In genomic region chr13:33744589-33745369, GRCh38 we compare ENCODE assay signal across 10 cellular contexts.
A peak's percentile ranks its signal among the peaks of the same experiment; 100 is the strongest.
DNase-seq lines count a peak whose midpoint lies in the region; TF ChIP-seq lines count a peak whose summit lies in the region.
"Had no signal": no experiment of that assay in that cellular context is flagged by ENCODE, and none has a peak within 500 bp of the region (broad histone marks: within the 10 kb centered on the region; RNA-seq: fewer than 3 reads in every experiment).

No MANE protein-coding gene starts in this region.

- H3K9me3 ChIP-seq in left ventricle myocardium inferior (replicated peaks) (no peaks in the 10 kb centered on the region), thyroid gland (no peaks in the 10 kb centered on the region)
- H3K9me3 ChIP-seq: Caco-2 had no signal

- H3K9me3 Mint-ChIP-seq in glutamatergic neuron (ENCODE audit: unreplicated experiment), result no peaks in the 10 kb centered on the region

- H3K27me3 ChIP-seq in left ventricle myocardium inferior (ENCODE audit: low read depth), result no peaks in the 10 kb centered on the region
- H3K27me3 ChIP-seq in thyroid gland, result no peaks in the 10 kb centered on the region

- POLR2A ChIA-PET in RWPE1 (lab: Yijun Ruan, JAX; ENCODE audit: low non-redundant PET), result no interaction called here

- no peak for TF ChIP-seq POLR2A in thyroid gland (IDR thresholded peaks at IDR 0.05)

- TF ChIP-seq CTCF in left ventricle myocardium inferior (IDR thresholded peaks at IDR 0.05; ENCODE audit: borderline replicate concordance) (no peak), choroid plexus epithelial cell (conservative IDR thresholded peaks at IDR 0.05; ENCODE audit: low read depth, low read length) (no peak), thyroid gland (IDR thresholded peaks at IDR 0.05) (no peak), glutamatergic neuron (IDR thresholded peaks at IDR 0.05; ENCODE audit: partially characterized antibody, unreplicated experiment) (no peak), RWPE1 (conservative IDR thresholded peaks at IDR 0.05; ENCODE audit: low read depth) (no peak)

- no peaks in the 10 kb centered on the region for H3K36me3 Mint-ChIP-seq in glutamatergic neuron (ENCODE audit: unreplicated experiment)

- CTCF ChIA-PET in RWPE1 (lab: Yijun Ruan, JAX), result no interaction called here

- H3K4me1 ChIP-seq in left ventricle myocardium inferior (peaks cover 17% of the 10 kb centered on the region), thyroid gland (peaks cover 14 to 17% of the 10 kb centered on the region in 2 donors)
- H3K4me1 ChIP-seq: Caco-2 had no signal

- H3K4me3 Mint-ChIP-seq in glutamatergic neuron (ENCODE audit: unreplicated experiment), result no peak overlapping the region

- intact Hi-C loops in left ventricle myocardium inferior (cut with micrococcal nuclease) (no loop called here), cardiac septum (cut with DNase I) (no loop called here), thyroid gland (cut with DNase I) (no loop called here)

- H3K27ac ChIP-seq in left ventricle myocardium inferior (replicated peaks), result peak overlapping the region; percentile 12
- H3K27ac ChIP-seq in thyroid gland, result peak overlapping the region in 2 of 3 donors; percentile 1 to 61
- H3K27ac ChIP-seq in RWPE1, result no peak overlapping the region
- no peak overlapping the region for H3K27ac ChIP-seq in caudate nucleus (ENCODE audit: low read depth, low read length)
- H3K27ac ChIP-seq: coronary artery had no signal

- 50 to 56% methylated on average over 3 of the region's 3 CpGs for WGBS in thyroid gland, 2 donors

- H3K4me1 Mint-ChIP-seq in glutamatergic neuron (ENCODE audit: low read depth, unreplicated experiment), result no peaks in the 10 kb centered on the region

- no peak for DNase-seq in left ventricle myocardium inferior
- no peak for DNase-seq in cardiac septum (ENCODE audit: low spot score)
- DNase-seq in NCI-H2029 treated with DMSO at 0.1 percent for 48 hours (lab: John Stamatoyannopoulos, UW), result peak; percentile 51
- DNase-seq in choroid plexus epithelial cell (ENCODE audit: low read depth), result peak; percentile 5
- DNase-seq in thyroid gland, result peak; percentile 36 to 43
- no peak for DNase-seq in glutamatergic neuron
- DNase-seq in RWPE1 (ENCODE audit: low spot score), result no peak
- no peak for DNase-seq in caudate nucleus (lab: John Stamatoyannopoulos, UW)
- DNase-seq: Caco-2 had no signal

- H3K27me3 Mint-ChIP-seq in glutamatergic neuron (ENCODE audit: unreplicated experiment), result no peaks in the 10 kb centered on the region

- H3K36me3 ChIP-seq in left ventricle myocardium inferior (no peaks in the 10 kb centered on the region), thyroid gland (no peaks in the 10 kb centered on the region)

- H3K4me3 ChIP-seq in left ventricle myocardium inferior (no peak overlapping the region), choroid plexus epithelial cell (ENCODE audit: low read depth, low read length) (no peak overlapping the region), thyroid gland (replicated peaks in 1 of 3) (no peak overlapping the region)
- H3K4me3 ChIP-seq: coronary artery had no signal

- H3K27ac Mint-ChIP-seq in glutamatergic neuron (ENCODE audit: unreplicated experiment), result no peak overlapping the region

Comparison
In these comparisons a context has a peak if more than half of its experiments do, and no peak if none do; other contexts are left out.
1. DNase-seq: peak in NCI-H2029 treated with DMSO at 0.1 percent for 48 hours (single experiment), choroid plexus epithelial cell (single experiment) and thyroid gland (2 of 2); none in left ventricle myocardium inferior (single experiment), cardiac septum (single experiment), glutamatergic neuron (single experiment), RWPE1 (single experiment) and caudate nucleus (0 of 61).
2. H3K27ac ChIP-seq: peak in left ventricle myocardium inferior (single experiment) and thyroid gland (2 of 3); none in RWPE1 (single experiment) and caudate nucleus (single experiment).